17 cellular contexts compared by ENCODE assay signal in the genomic region with DNA sequence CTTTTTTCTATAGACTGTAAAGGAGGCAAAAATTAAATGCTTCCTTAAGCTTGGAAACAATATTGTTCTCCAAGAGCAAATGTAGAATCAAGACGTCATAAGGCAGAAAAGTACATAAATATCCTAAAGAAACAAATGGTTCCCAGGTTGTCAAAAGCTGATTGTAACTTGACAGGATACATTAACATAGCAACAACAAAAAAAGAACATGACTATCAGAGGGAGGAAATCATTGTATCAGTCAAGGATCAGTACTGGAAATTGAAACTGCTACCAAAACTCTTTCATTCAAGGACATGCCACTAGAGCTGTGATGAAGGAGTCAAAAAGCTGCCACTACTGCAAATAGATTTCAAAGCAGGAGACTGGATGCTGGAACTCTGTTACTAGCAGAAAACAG.
"Had no signal": no experiment of that assay in that cellular context is flagged by ENCODE, and none has a peak within 500 bp of the region (broad histone marks: within the 10 kb centered on the region; RNA-seq: fewer than 3 reads in every experiment).

No MANE protein-coding gene starts in this region.

- DNase-seq: activated CD8-positive, alpha-beta memory T cell treated with anti-CD3 and anti-CD28 coated beads, Interleukin-2, amount 10 ng/mL, durations not matched to agents 7 days and 5 days; activated T-cell treated with anti-CD3 and anti-CD28 coated beads, Interleukin-2, amount 50 U/mL, for 24 hours; dorsolateral prefrontal cortex; foreskin keratinocyte; head of caudate nucleus; nephron progenitor cell; stimulated activated CD4-positive, alpha-beta T cell treated with anti-CD3 and anti-CD28 coated beads, Interleukin-4, amount 100 ng/mL, for 1 hour; stomach; uterus had no signal

- H3K4me1 Mint-ChIP-seq: activated CD8-positive, alpha-beta memory T cell treated with anti-CD3 and anti-CD28 coated beads, Interleukin-2, amount 10 ng/mL, durations not matched to agents 7 days and 5 days; memory B cell; nephron progenitor cell; WTC11 had no signal

- H3K27me3 ChIP-seq: ascending aorta, foreskin keratinocyte, stomach, uterus had no signal

- FAIRE-seq: bronchial epithelial cell, endometrium, islet of Langerhans had no signal

- H3K9me3 ChIP-seq: ascending aorta, stomach, uterus had no signal

- H3K4me3 Mint-ChIP-seq: activated CD8-positive, alpha-beta memory T cell treated with anti-CD3 and anti-CD28 coated beads, Interleukin-2, amount 10 ng/mL, durations not matched to agents 7 days and 5 days; activated T-cell treated with anti-CD3 and anti-CD28 coated beads, Interleukin-2, amount 50 U/mL, for 24 hours; memory B cell; nephron progenitor cell; T-helper 1 cell treated with Interleukin-12 subunit alpha and Interleukin-12 subunit beta and Interleukin-4 antibody, amounts not matched to agents 30 μg/mL and 1 μg/mL, for 36 hours; WTC11 had no signal

- H3K27ac Mint-ChIP-seq: activated CD8-positive, alpha-beta memory T cell treated with anti-CD3 and anti-CD28 coated beads, Interleukin-2, amount 10 ng/mL, durations not matched to agents 7 days and 5 days; activated T-cell treated with anti-CD3 and anti-CD28 coated beads, Interleukin-2, amount 50 U/mL, for 24 hours; memory B cell; nephron progenitor cell; T-helper 1 cell treated with Interleukin-12 subunit alpha and Interleukin-12 subunit beta and Interleukin-4 antibody, amounts not matched to agents 30 μg/mL and 1 μg/mL, for 36 hours; WTC11 had no signal

- ATAC-seq: activated CD8-positive, alpha-beta memory T cell treated with anti-CD3 and anti-CD28 coated beads, Interleukin-2, amount 10 ng/mL, durations not matched to agents 7 days and 5 days; foreskin keratinocyte; left lobe of liver; WTC11 had no signal

- H3K27me3 Mint-ChIP-seq: activated T-cell treated with anti-CD3 and anti-CD28 coated beads, Interleukin-2, amount 50 U/mL, for 24 hours had no signal

- H3K4me1 ChIP-seq: uterus had no signal

- H3K4me3 ChIP-seq: ascending aorta, dorsolateral prefrontal cortex, stomach, uterus had no signal

- H3K27ac ChIP-seq: ascending aorta, dorsolateral prefrontal cortex, foreskin keratinocyte, uterus had no signal

- H3K36me3 ChIP-seq: ascending aorta, stomach, uterus had no signal

- H3K9me3 Mint-ChIP-seq: activated T-cell treated with anti-CD3 and anti-CD28 coated beads, Interleukin-2, amount 50 U/mL, for 24 hours; memory B cell; nephron progenitor cell; T-helper 1 cell treated with Interleukin-12 subunit alpha and Interleukin-12 subunit beta and Interleukin-4 antibody, amounts not matched to agents 30 μg/mL and 1 μg/mL, for 36 hours; WTC11 had no signal

- H3K36me3 Mint-ChIP-seq: activated CD8-positive, alpha-beta memory T cell treated with anti-CD3 and anti-CD28 coated beads, Interleukin-2, amount 10 ng/mL, durations not matched to agents 7 days and 5 days; memory B cell; WTC11 had no signal
